Comparison of ENCODE assay signal across 11 cellular contexts in the genomic region with DNA sequence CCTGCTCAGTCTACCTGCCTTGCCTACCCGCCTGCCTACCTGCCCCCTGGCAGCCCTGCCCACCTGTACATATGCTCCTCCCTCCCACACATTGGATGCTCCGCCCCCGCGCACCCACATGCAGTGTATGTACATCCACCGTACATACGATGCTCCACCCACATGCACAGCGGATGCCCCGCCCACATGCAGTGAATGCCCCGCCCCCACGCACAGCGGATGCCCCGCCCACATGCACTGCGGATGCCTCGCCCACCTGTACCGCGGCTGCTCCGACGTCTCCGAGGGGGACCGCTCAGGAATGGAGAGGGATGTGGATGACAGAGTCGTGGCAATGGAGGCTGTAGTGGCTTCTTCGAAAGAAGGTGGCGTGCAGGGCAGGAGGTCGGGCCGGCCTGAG. TPM values are rescaled to one million over a fixed set of nuclear protein-coding genes. Genes with fewer than 3 reads are reported as not detected.
A peak's percentile ranks its signal among the peaks of the same experiment; 100 is the strongest.
DNase-seq lines count a peak whose midpoint lies in the region; ATAC-seq and TF ChIP-seq lines count a peak whose summit lies in the region.
"Had no signal": no experiment of that assay in that cellular context is flagged by ENCODE, and none has a peak within 500 bp of the region (broad histone marks: within the 10 kb centered on the region; RNA-seq: fewer than 3 reads in every experiment).

No MANE protein-coding gene starts in this region.

- DNase-seq in DND-41 (peak; percentile 30), HEK293T (ENCODE audit: extremely low spot score) (peak; percentile 83), mucosa of descending colon (no peak), foreskin melanocyte (no peak)
- DNase-seq in activated T-cell treated with anti-CD3 and anti-CD28 coated beads, Interleukin-2, amount 50 U/mL, for 72 hours: peak; percentile 18 to 31
- DNase-seq: NCI-H1105 treated with DMSO at 0.1 percent for 48 hours, PC-3, uterus had no signal

- POLR2A ChIA-PET in HEK293T (lab: Yijun Ruan, JAX): no interaction called here

- TF ChIP-seq CTCF in DND-41 (IDR thresholded peaks at IDR 0.05; ENCODE audit: borderline replicate concordance, extremely low read depth, low read length, poor library complexity, severe bottlenecking): no peak
- TF ChIP-seq CTCF in mucosa of descending colon (IDR thresholded peaks at IDR 0.05): no peak

- H3K27me3 Mint-ChIP-seq in activated T-cell treated with anti-CD3 and anti-CD28 coated beads, Interleukin-2, amount 50 U/mL, for 72 hours (ENCODE audit: low read depth): no peaks in the 10 kb centered on the region

- no peak overlapping the region for H3K4me2 ChIP-seq in DND-41 (ENCODE audit: insufficient read depth, low read length)
- H3K4me2 ChIP-seq: hepatocyte had no signal

- H3K4me1 ChIP-seq in DND-41 (ENCODE audit: insufficient read depth, low read length) (no peaks in the 10 kb centered on the region), mucosa of descending colon (ENCODE audit: low read depth) (no peaks in the 10 kb centered on the region)
- H3K4me1 ChIP-seq: uterus had no signal

- no peak overlapping the region for H2AFZ ChIP-seq in DND-41 (ENCODE audit: low read depth, low read length)
- H2AFZ ChIP-seq: hepatocyte had no signal

- H3K4me1 Mint-ChIP-seq in activated T-cell treated with anti-CD3 and anti-CD28 coated beads, Interleukin-2, amount 50 U/mL, for 72 hours (ENCODE audit: low read depth): no peaks in the 10 kb centered on the region

- CTCF ChIA-PET in HEK293T (lab: Yijun Ruan, JAX): no interaction called here

- H3K27ac ChIP-seq in DND-41 (ENCODE audit: low read length): no peak overlapping the region
- H3K27ac ChIP-seq: hepatocyte, uterus had no signal

- H3K9me3 ChIP-seq in DND-41 (ENCODE audit: insufficient read depth, low read length, severe bottlenecking) (no peaks in the 10 kb centered on the region), mucosa of descending colon (no peaks in the 10 kb centered on the region)
- H3K9me3 ChIP-seq: uterus had no signal

- H3K79me2 ChIP-seq in DND-41 (ENCODE audit: insufficient read depth, low read length): no peaks in the 10 kb centered on the region
- H3K79me2 ChIP-seq: hepatocyte had no signal

- H3K9me3 Mint-ChIP-seq in activated T-cell treated with anti-CD3 and anti-CD28 coated beads, Interleukin-2, amount 50 U/mL, for 72 hours: no peaks in the 10 kb centered on the region

- peak; percentile 41; the same call in 2 of the 3 replicates for ATAC-seq in DND-41 (ENCODE audit: insufficient read depth, low read depth)
- no peak for ATAC-seq in activated T-cell treated with anti-CD3 and anti-CD28 coated beads, Interleukin-2, amount 50 U/mL, for 72 hours (replicated peaks in 1 of 2)
- peak; percentile 41 for ATAC-seq in mucosa of descending colon
- no peak for ATAC-seq in GM21360 (IDR thresholded peaks at IDR 0.05; ENCODE audit: unreplicated experiment)
- ATAC-seq in HG03378 (IDR thresholded peaks at IDR 0.05; ENCODE audit: unreplicated experiment): no peak
- ATAC-seq: PC-3 had no signal

- H3K36me3 ChIP-seq in DND-41 (ENCODE audit: insufficient read depth, low read length): peaks cover 46% of the 10 kb centered on the region
- H3K36me3 ChIP-seq in mucosa of descending colon (ENCODE audit: low read depth): no peaks in the 10 kb centered on the region
- H3K36me3 ChIP-seq: uterus had no signal

- H4K20me1 ChIP-seq in DND-41 (ENCODE audit: insufficient read depth, low read length): no peaks in the 10 kb centered on the region; the same call in 1 of the 2 replicates

- intact Hi-C loops in mucosa of descending colon (cut with DNase I, micrococcal nuclease): no loop called here

- no peak overlapping the region for H3K9ac ChIP-seq in DND-41 (ENCODE audit: low read depth, low read length)

- no peak overlapping the region for H3K4me3 Mint-ChIP-seq in activated T-cell treated with anti-CD3 and anti-CD28 coated beads, Interleukin-2, amount 50 U/mL, for 72 hours

- no peaks in the 10 kb centered on the region for H3K36me3 Mint-ChIP-seq in activated T-cell treated with anti-CD3 and anti-CD28 coated beads, Interleukin-2, amount 50 U/mL, for 72 hours (ENCODE audit: insufficient read depth in 2 of 2)

- H3K4me3 ChIP-seq in DND-41 (ENCODE audit: low read depth in 1 of 2, low read length in 2 of 2) (no peak overlapping the region), mucosa of descending colon (no peak overlapping the region)
- H3K4me3 ChIP-seq: hepatocyte, uterus had no signal

- H3K27ac Mint-ChIP-seq in activated T-cell treated with anti-CD3 and anti-CD28 coated beads, Interleukin-2, amount 50 U/mL, for 72 hours: no peak overlapping the region

- H3K27me3 ChIP-seq in DND-41 (ENCODE audit: insufficient read depth, low read length, poor library complexity): no peaks in the 10 kb centered on the region
- H3K27me3 ChIP-seq: hepatocyte, uterus had no signal

TF ChIP-seq in HEK293T, 16 proteins besides CTCF, POLR2A, EP300 and RAD21:
- TF ChIP-seq SUZ12 (IDR thresholded peaks at IDR 0.05) (no peak), CTBP1 (IDR thresholded peaks at IDR 0.05; ENCODE audit: borderline replicate concordance) (no peak), FOXM1 (IDR thresholded peaks at IDR 0.05; ENCODE audit: borderline replicate concordance) (no peak)

RNA-seq across cellular contexts. Expression of gene CACTIN, which starts 16.4 kb away (rescaled TPM):
- total RNA-seq in activated T-cell treated with anti-CD3 and anti-CD28 coated beads, Interleukin-2, amount 50 U/mL, for 72 hours: 10 to 100 TPM; 24.4 to 31.2 TPM
- 10 to 100 TPM; 22.4 to 26.8 (median 22.6) TPM for total RNA-seq in mucosa of descending colon

RNA-seq across cellular contexts. Expression of gene TBXA2R, which starts 36.3 kb away (rescaled TPM):
- 1 to 10 TPM; 1.5 to 2.9 TPM for total RNA-seq in activated T-cell treated with anti-CD3 and anti-CD28 coated beads, Interleukin-2, amount 50 U/mL, for 72 hours
- 1 to 10 TPM in 2 of 3 donors, under 1 TPM in 1; 0.72 to 2.3 (median 1.1) TPM for total RNA-seq in mucosa of descending colon

RNA-seq across cellular contexts. Expression of gene PIP5K1C, which starts 57.3 kb away (rescaled TPM):
- 10 to 100 TPM; 16.0 to 21.0 TPM for total RNA-seq in activated T-cell treated with anti-CD3 and anti-CD28 coated beads, Interleukin-2, amount 50 U/mL, for 72 hours
- total RNA-seq in mucosa of descending colon: 10 to 100 TPM; 23.1 to 95.2 (median 23.2) TPM

RNA-seq across cellular contexts. Expression of gene GIPC3, which starts 57.7 kb away (rescaled TPM):
- total RNA-seq in activated T-cell treated with anti-CD3 and anti-CD28 coated beads, Interleukin-2, amount 50 U/mL, for 72 hours: 1 to 10 TPM in 1 of 2 donors, under 1 TPM in 1; 0.65 to 1.1 TPM
- total RNA-seq in mucosa of descending colon: 1 to 10 TPM in 1 of 3 donors, under 1 TPM in 2; 0.34 to 1.1 (median 0.58) TPM
- total RNA-seq: hepatocyte had no signal

Comparison
In these comparisons a context has a peak if more than half of its experiments do, and no peak if none do; other contexts are left out.
1. ATAC-seq: peak in DND-41 (single experiment) and mucosa of descending colon (single experiment); none in activated T-cell treated with anti-CD3 and anti-CD28 coated beads, Interleukin-2, amount 50 U/mL, for 72 hours (0 of 2), GM21360 (single experiment) and HG03378 (single experiment).
2. DNase-seq: peak in DND-41 (single experiment), HEK293T (single experiment) and activated T-cell treated with anti-CD3 and anti-CD28 coated beads, Interleukin-2, amount 50 U/mL, for 72 hours (2 of 2); none in mucosa of descending colon (0 of 3) and foreskin melanocyte (single experiment).